In the genomic region with DNA sequence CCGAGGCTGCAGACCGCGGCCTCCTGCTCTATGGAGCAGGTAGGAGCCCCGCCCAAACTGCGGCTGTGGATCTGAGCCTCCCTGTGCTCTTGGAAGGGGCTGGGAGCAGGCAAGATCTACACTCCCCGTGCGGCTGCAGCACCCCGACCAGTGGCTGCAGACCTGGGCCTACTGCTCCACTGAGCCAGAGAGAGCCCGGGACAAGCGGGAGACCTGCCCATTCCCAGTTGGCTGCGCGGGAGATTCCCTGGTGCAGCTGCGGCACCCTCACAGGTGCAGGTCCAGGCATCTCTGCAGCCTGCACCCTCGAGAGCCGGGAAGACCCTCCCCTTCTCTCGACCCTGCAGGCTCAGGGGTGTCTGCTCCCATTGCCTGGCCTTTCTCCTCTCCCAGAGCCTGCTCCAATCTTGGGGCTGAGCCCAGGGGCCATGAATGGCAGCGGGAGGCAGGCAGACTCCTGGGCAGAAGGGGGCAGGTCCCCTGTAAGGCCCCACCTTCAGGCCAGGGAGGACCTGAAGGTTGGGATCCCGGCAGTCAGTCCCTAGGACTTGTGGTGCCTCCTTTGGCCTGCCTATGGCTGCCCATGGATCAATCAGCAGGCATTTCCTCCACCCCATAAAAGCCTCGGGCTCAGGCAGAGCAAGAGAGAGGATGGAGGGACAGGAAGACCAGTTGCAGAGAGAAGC, we compare ENCODE assay signal across 1 cellular context.
TF ChIP-seq lines count a peak whose summit lies in the region.

No MANE protein-coding gene starts in this region.

TF ChIP-seq in IMR-90, 13 proteins besides CTCF, POLR2A, EP300 and RAD21:
- TF ChIP-seq FOS (IDR thresholded peaks at IDR 0.05; ENCODE audit: low read depth, low read length): no peak
- no peak for TF ChIP-seq MAFK (IDR thresholded peaks at IDR 0.05; ENCODE audit: low read depth, low read length)
- no peak for TF ChIP-seq BHLHE40 (IDR thresholded peaks at IDR 0.05; ENCODE audit: low read depth, low read length)
- no peak for TF ChIP-seq RCOR1 (IDR thresholded peaks at IDR 0.05; ENCODE audit: insufficient replicate concordance, low read length)
- TF ChIP-seq CHD1 (IDR thresholded peaks at IDR 0.05; ENCODE audit: low read depth, low read length): no peak
- no peak for TF ChIP-seq MXI1 (IDR thresholded peaks at IDR 0.05; ENCODE audit: borderline replicate concordance, low read depth, low read length)
- TF ChIP-seq, protein P1, sequence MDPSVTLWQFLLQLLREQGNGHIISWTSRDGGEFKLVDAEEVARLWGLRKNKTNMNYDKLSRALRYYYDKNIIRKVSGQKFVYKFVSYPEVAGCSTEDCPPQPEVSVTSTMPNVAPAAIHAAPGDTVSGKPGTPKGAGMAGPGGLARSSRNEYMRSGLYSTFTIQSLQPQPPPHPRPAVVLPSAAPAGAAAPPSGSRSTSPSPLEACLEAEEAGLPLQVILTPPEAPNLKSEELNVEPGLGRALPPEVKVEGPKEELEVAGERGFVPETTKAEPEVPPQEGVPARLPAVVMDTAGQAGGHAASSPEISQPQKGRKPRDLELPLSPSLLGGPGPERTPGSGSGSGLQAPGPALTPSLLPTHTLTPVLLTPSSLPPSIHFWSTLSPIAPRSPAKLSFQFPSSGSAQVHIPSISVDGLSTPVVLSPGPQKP (IDR thresholded peaks at IDR 0.05; ENCODE audit: borderline replicate concordance, low read depth, low read length): no peak
- TF ChIP-seq CEBPB (IDR thresholded peaks at IDR 0.05; ENCODE audit: low read depth, low read length): no peak
- no peak for TF ChIP-seq SMC3 (IDR thresholded peaks at IDR 0.05; ENCODE audit: low read depth, low read length)
- no peak for TF ChIP-seq USF2 (IDR thresholded peaks at IDR 0.05; ENCODE audit: low read depth, low read length)
